23 cellular contexts compared by ENCODE assay signal in genomic region chrX:121103381-121103780, GRCh38.
"Had no signal": no experiment of that assay in that cellular context is flagged by ENCODE, and none has a peak within 500 bp of the region (broad histone marks: within the 10 kb centered on the region; RNA-seq: fewer than 3 reads in every experiment).

No MANE protein-coding gene starts in this region.

- H3K4me3 ChIP-seq: coronary artery, esophagus squamous epithelium, ovary, psoas muscle, right atrium auricular region, skin epidermis, suprapubic skin, tibial nerve had no signal

- H3K4me1 Mint-ChIP-seq: activated CD4-positive, alpha-beta T cell treated with anti-CD3 and anti-CD28 coated beads, Interleukin-2, amount 10 ng/mL, durations not matched to agents 7 days and 5 days; endodermal cell; nephron had no signal

- H3K4me3 Mint-ChIP-seq: activated CD4-positive, alpha-beta T cell treated with anti-CD3 and anti-CD28 coated beads, Interleukin-2, amount 10 ng/mL, durations not matched to agents 7 days and 5 days; activated CD8-positive, alpha-beta T cell treated with anti-CD3 and anti-CD28 coated beads, Interleukin-2, amount 10 ng/mL, durations not matched to agents 7 days and 5 days; activated naive CD8-positive, alpha-beta T cell; endodermal cell; nephron; stimulated activated naive CD8-positive, alpha-beta T cell treated with anti-CD3 and anti-CD28 coated beads, Interleukin-15, Interleukin-2, amounts not matched to agents 100 ng/mL and 50 ng/mL, for 24 hours had no signal

- H3K36me3 Mint-ChIP-seq: activated naive CD8-positive, alpha-beta T cell had no signal

- H3K9me3 Mint-ChIP-seq: activated CD4-positive, alpha-beta T cell treated with anti-CD3 and anti-CD28 coated beads, Interleukin-2, amount 10 ng/mL, durations not matched to agents 7 days and 5 days; stimulated activated naive CD8-positive, alpha-beta T cell treated with anti-CD3 and anti-CD28 coated beads, Interleukin-15, Interleukin-2, amounts not matched to agents 100 ng/mL and 50 ng/mL, for 24 hours had no signal

- H3K27me3 Mint-ChIP-seq: activated CD4-positive, alpha-beta T cell treated with anti-CD3 and anti-CD28 coated beads, Interleukin-2, amount 10 ng/mL, durations not matched to agents 7 days and 5 days; activated naive CD8-positive, alpha-beta T cell; stimulated activated naive CD8-positive, alpha-beta T cell treated with anti-CD3 and anti-CD28 coated beads, Interleukin-15, Interleukin-2, amounts not matched to agents 100 ng/mL and 50 ng/mL, for 24 hours had no signal

- ATAC-seq: activated CD4-positive, CD25-positive, alpha-beta regulatory T cell treated with anti-CD3 and anti-CD28 coated beads, Interleukin-2, amount 50 U/mL, for 24 hours; activated CD8-positive, alpha-beta T cell treated with anti-CD3 and anti-CD28 coated beads, Interleukin-2, amount 10 ng/mL, durations not matched to agents 7 days and 5 days; foreskin keratinocyte; left colon; psoas muscle had no signal

- DNase-seq: activated CD4-positive, alpha-beta T cell treated with anti-CD3 and anti-CD28 coated beads, Interleukin-2, amount 10 ng/mL, durations not matched to agents 7 days and 5 days; activated CD8-positive, alpha-beta T cell treated with anti-CD3 and anti-CD28 coated beads, Interleukin-2, amount 10 ng/mL, durations not matched to agents 7 days and 5 days; activated gamma-delta T cell treated with Interleukin-2 at 50 U/mL for 16 hours; activated T-cell treated with anti-CD3 and anti-CD28 coated beads, Interleukin-2, amount 50 U/mL, for 1 hour; cerebellar nuclear complex; endodermal cell; esophagus squamous epithelium; foreskin keratinocyte; left colon; mesenchymal stem cell; ovary; psoas muscle; stimulated activated CD4-positive, alpha-beta T cell treated with anti-CD3 and anti-CD28 coated beads, Interleukin-1b, Interleukin-23, amount 100 ng/mL, for 48 hours; T-helper 2 cell had no signal

- H3K27ac Mint-ChIP-seq: activated CD4-positive, alpha-beta T cell treated with anti-CD3 and anti-CD28 coated beads, Interleukin-2, amount 10 ng/mL, durations not matched to agents 7 days and 5 days; activated CD8-positive, alpha-beta T cell treated with anti-CD3 and anti-CD28 coated beads, Interleukin-2, amount 10 ng/mL, durations not matched to agents 7 days and 5 days; activated naive CD8-positive, alpha-beta T cell; endodermal cell; nephron; stimulated activated naive CD8-positive, alpha-beta T cell treated with anti-CD3 and anti-CD28 coated beads, Interleukin-15, Interleukin-2, amounts not matched to agents 100 ng/mL and 50 ng/mL, for 24 hours had no signal
